In genomic region chr6:99614430-99615161, GRCh38 we compare ENCODE assay signal across 9 cellular contexts. TPM values are rescaled to one million over a fixed set of nuclear protein-coding genes. Genes with fewer than 3 reads are reported as not detected.
DNase-seq lines count a peak whose midpoint lies in the region; ATAC-seq and TF ChIP-seq lines count a peak whose summit lies in the region.
"Had no signal": no experiment of that assay in that cellular context is flagged by ENCODE, and none has a peak within 500 bp of the region (broad histone marks: within the 10 kb centered on the region; RNA-seq: fewer than 3 reads in every experiment).

No MANE protein-coding gene starts in this region.

- peaks cover 4 to 29% (median 14%) of the 10 kb centered on the region in 4 donors for H3K4me1 ChIP-seq in Peyer's patch
- H3K4me1 ChIP-seq in esophagus squamous epithelium, result peaks cover 19 to 35% (median 21%) of the 10 kb centered on the region in 3 donors
- peaks cover 5 to 15% of the 10 kb centered on the region in 2 donors for H3K4me1 ChIP-seq in gastrocnemius medialis

- ATAC-seq in HG03095 (IDR thresholded peaks at IDR 0.05; ENCODE audit: unreplicated experiment), result peak; percentile 17
- no peak for ATAC-seq in gastrocnemius medialis
- no peak for ATAC-seq in GM18502 (IDR thresholded peaks at IDR 0.05; ENCODE audit: poor library complexity, unreplicated experiment)

- WGBS in esophagus squamous epithelium, 2 donors, result 9 to 20% methylated on average over 11 to 25 of the region's 53 CpGs

- in situ Hi-C loops in gastrocnemius medialis (cut with MboI; ENCODE audit: low sequenced_read_pairs in 4 of 4), result no loop called here

- peak overlapping the region; percentile 41 for H3K27ac Mint-ChIP-seq in T-helper 1 cell treated with Interleukin-12 subunit alpha and Interleukin-12 subunit beta and Interleukin-4 antibody, amounts not matched to agents 30 μg/mL and 1 μg/mL, for 36 hours

- H3K9me3 ChIP-seq in Peyer's patch, result no peaks in the 10 kb centered on the region
- no peaks in the 10 kb centered on the region for H3K9me3 ChIP-seq in esophagus squamous epithelium
- H3K9me3 ChIP-seq in gastrocnemius medialis, result no peaks in the 10 kb centered on the region

- H3K27me3 Mint-ChIP-seq in T-helper 1 cell treated with Interleukin-12 subunit alpha and Interleukin-12 subunit beta and Interleukin-4 antibody, amounts not matched to agents 30 μg/mL and 1 μg/mL, for 36 hours (ENCODE audit: low read depth), result peaks cover 83% of the 10 kb centered on the region

- DNase-seq in T-helper 1 cell, result no peak
- peak in 1 of 3 donors; percentile 51 for DNase-seq in Peyer's patch
- no peak for DNase-seq in esophagus squamous epithelium (lab: John Stamatoyannopoulos, UW)
- DNase-seq in gastrocnemius medialis, result no peak
- DNase-seq in medulla oblongata (ENCODE audit: extremely low spot score), result no peak

- no peak overlapping the region for H3K27ac ChIP-seq in Peyer's patch
- no peak overlapping the region for H3K27ac ChIP-seq in esophagus squamous epithelium
- no peak overlapping the region for H3K27ac ChIP-seq in gastrocnemius medialis
- H3K27ac ChIP-seq: C4-2B had no signal

- no peaks in the 10 kb centered on the region for H3K36me3 ChIP-seq in Peyer's patch
- H3K36me3 ChIP-seq in esophagus squamous epithelium, result no peaks in the 10 kb centered on the region
- no peaks in the 10 kb centered on the region for H3K36me3 ChIP-seq in gastrocnemius medialis

- peaks cover 4% of the 10 kb centered on the region for H3K9me3 Mint-ChIP-seq in T-helper 1 cell treated with Interleukin-12 subunit alpha and Interleukin-12 subunit beta and Interleukin-4 antibody, amounts not matched to agents 30 μg/mL and 1 μg/mL, for 36 hours

- TF ChIP-seq POLR2A in Peyer's patch (IDR thresholded peaks at IDR 0.05) (no peak), esophagus squamous epithelium (IDR thresholded peaks at IDR 0.05) (no peak), gastrocnemius medialis (IDR thresholded peaks at IDR 0.05) (no peak)

- peaks cover 23% of the 10 kb centered on the region for H3K4me1 Mint-ChIP-seq in T-helper 1 cell treated with Interleukin-12 subunit alpha and Interleukin-12 subunit beta and Interleukin-4 antibody, amounts not matched to agents 30 μg/mL and 1 μg/mL, for 36 hours (ENCODE audit: low read depth)

- H3K4me3 ChIP-seq in Peyer's patch (peak overlapping the region; percentile 32 to 59 (median 57)), esophagus squamous epithelium (peak overlapping the region; percentile 34 to 68 (median 48)), gastrocnemius medialis (peak overlapping the region; percentile 41 to 59 (median 48))

- H3K27me3 ChIP-seq in Peyer's patch (peaks cover 3 to 66% of the 10 kb centered on the region in 2 donors), esophagus squamous epithelium (peaks cover 37 to 100% (median 63%) of the 10 kb centered on the region in 4 donors), gastrocnemius medialis (peaks cover 97 to 99% (median 98%) of the 10 kb centered on the region in 3 donors)

- TF ChIP-seq CTCF in Peyer's patch (IDR thresholded peaks at IDR 0.05) (no peak), esophagus squamous epithelium (IDR thresholded peaks at IDR 0.05) (no peak), gastrocnemius medialis (IDR thresholded peaks at IDR 0.05 in 4 of 5, conservative IDR thresholded peaks at IDR 0.05 in 1 of 5) (no peak)

- H3K36me3 Mint-ChIP-seq in T-helper 1 cell treated with Interleukin-12 subunit alpha and Interleukin-12 subunit beta and Interleukin-4 antibody, amounts not matched to agents 30 μg/mL and 1 μg/mL, for 36 hours (ENCODE audit: low read depth), result no peaks in the 10 kb centered on the region

- H3K4me3 Mint-ChIP-seq in T-helper 1 cell treated with Interleukin-12 subunit alpha and Interleukin-12 subunit beta and Interleukin-4 antibody, amounts not matched to agents 30 μg/mL and 1 μg/mL, for 36 hours, result peak overlapping the region; percentile 62

- intact Hi-C loops in esophagus squamous epithelium (cut with DNase I), result no loop called here
- intact Hi-C loops in gastrocnemius medialis (cut with DNase I; ENCODE audit: low total_unique reads), result no loop called here

RNA-seq across cellular contexts. Expression of gene PRDM13, which starts 8.0 kb away (rescaled TPM):
- total RNA-seq in Peyer's patch, result not detected
- under 1 TPM in 1 of 4 donors, not detected in 3; 0.19 TPM for total RNA-seq in esophagus squamous epithelium
- total RNA-seq in gastrocnemius medialis, result not detected

RNA-seq across cellular contexts. Expression of gene CCNC, which starts 46.1 kb away (rescaled TPM):
- total RNA-seq in Peyer's patch (10 to 100 TPM; 35.8 to 45.5 (median 40.9) TPM), esophagus squamous epithelium (10 to 100 TPM; 35.6 to 69.4 (median 67.1) TPM), gastrocnemius medialis (10 to 100 TPM; 18.1 to 45.4 (median 25.8) TPM)
